Comparison of ENCODE assay signal across 8 cellular contexts in the genomic region with DNA sequence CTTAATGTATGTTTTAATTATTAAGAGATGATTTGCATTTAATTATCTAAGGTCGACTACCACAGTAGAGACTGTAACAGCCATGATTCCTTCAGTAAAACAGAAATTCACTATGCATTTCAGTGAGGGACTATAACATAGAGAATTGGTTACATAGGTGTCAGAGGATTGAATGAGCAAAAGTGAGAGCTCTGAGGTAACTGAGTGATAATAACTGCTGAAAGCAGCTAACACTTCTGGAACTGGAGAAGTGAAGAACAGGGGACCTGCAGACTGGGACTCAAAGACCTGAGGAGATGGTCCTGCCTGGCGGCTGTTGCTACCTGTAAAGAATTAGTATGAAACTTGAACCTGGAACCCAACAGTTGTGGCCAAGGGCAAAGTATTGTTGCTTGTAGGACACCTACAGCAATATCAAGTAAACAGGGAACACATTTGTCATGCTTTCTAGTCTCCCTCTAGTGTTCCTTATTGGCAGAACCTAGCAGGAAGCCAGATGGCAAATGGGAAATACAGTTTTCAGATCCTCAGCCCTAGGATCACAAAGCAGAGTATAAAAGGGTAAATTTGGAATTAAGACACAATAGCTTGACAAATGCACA.
DNase-seq lines count a peak whose midpoint lies in the region; ATAC-seq, FAIRE-seq and TF ChIP-seq lines count a peak whose summit lies in the region.

No MANE protein-coding gene starts in this region.

- H3K4me2 ChIP-seq in fibroblast of lung (ENCODE audit: extremely low read depth, insufficient read depth, low read length), result no peak overlapping the region

- DNase-seq in ELF-1 (ENCODE audit: low read depth, low spot score) (peak; percentile 22), HT-29 (ENCODE audit: low spot score) (peak; percentile 69), fibroblast of lung (ENCODE audit: low read depth in 2 of 2) (peak; percentile 21 to 41), prostate gland (ENCODE audit: low spot score) (no peak), GM12892 (ENCODE audit: insufficient read length) (no peak)
- no peak for DNase-seq in activated CD4-positive, CD25-positive, alpha-beta regulatory T cell (lab: John Stamatoyannopoulos, UW)

- intact Hi-C loops in prostate gland (cut with DNase I), result no loop called here

- H4K20me1 ChIP-seq in fibroblast of lung (ENCODE audit: control insufficient read depth, extremely low read depth, insufficient read depth, low read length), result no peaks in the 10 kb centered on the region

- H3K4me3 ChIP-seq in fibroblast of lung (replicated peaks in 1 of 4; ENCODE audit: control extremely low read depth in 1 of 4, insufficient read depth in 1 of 4, low read depth in 3 of 4, low read length in 4 of 4), result no peak overlapping the region
- no peak overlapping the region for H3K4me3 ChIP-seq in prostate gland

- H3K9me3 ChIP-seq in fibroblast of lung (ENCODE audit: control insufficient read depth, insufficient read depth, low read depth, low read length) (no peaks in the 10 kb centered on the region), prostate gland (no peaks in the 10 kb centered on the region)

- no peaks in the 10 kb centered on the region for H3K79me2 ChIP-seq in fibroblast of lung (ENCODE audit: control insufficient read depth, insufficient read depth, low read length)

- H3K4me1 ChIP-seq in fibroblast of lung (ENCODE audit: control insufficient read depth, extremely low read depth, insufficient read depth, low read length) (no peaks in the 10 kb centered on the region), prostate gland (replicated peaks) (no peaks in the 10 kb centered on the region)

- WGBS in prostate gland, result 86% methylated on average over 2 of the region's 2 CpGs

- H3K27ac ChIP-seq in fibroblast of lung (ENCODE audit: insufficient read depth, low read length), result no peak overlapping the region
- H3K27ac ChIP-seq in prostate gland, result no peak overlapping the region

- peak; percentile 79 for ATAC-seq in GM21447 (IDR thresholded peaks at IDR 0.05; ENCODE audit: unreplicated experiment)

- no peak overlapping the region for H3K9ac ChIP-seq in fibroblast of lung (ENCODE audit: insufficient read depth, low read length)

- no peaks in the 10 kb centered on the region for H3K36me3 ChIP-seq in fibroblast of lung (ENCODE audit: control insufficient read depth, insufficient read depth, low read length)
- no peaks in the 10 kb centered on the region for H3K36me3 ChIP-seq in prostate gland

- H3K27me3 ChIP-seq in fibroblast of lung (ENCODE audit: control insufficient read depth, insufficient read depth, low read length) (no peaks in the 10 kb centered on the region), prostate gland (replicated peaks; ENCODE audit: insufficient read depth) (no peaks in the 10 kb centered on the region)

- H2AFZ ChIP-seq in fibroblast of lung (ENCODE audit: low read length), result no peak overlapping the region

- no peak for FAIRE-seq in GM12892 (lab: Jason Lieb, UNC)

- TF ChIP-seq CTCF in fibroblast of lung (conservative IDR thresholded peaks at IDR 0.05 in 1 of 2, IDR thresholded peaks at IDR 0.05 in 1 of 2; ENCODE audit: low read depth in 1 of 2, low read length in 2 of 2) (peak; percentile 41 to 62), prostate gland (IDR thresholded peaks at IDR 0.05) (peak in 3 of 4 experiments; percentile 11 to 57 (median 46))

- TF ChIP-seq POLR2A in prostate gland (IDR thresholded peaks at IDR 0.05) (no peak), GM12892 (IDR thresholded peaks at IDR 0.05; ENCODE audit: low read depth, low read length) (no peak)

TF ChIP-seq in PFSK-1, 5 proteins besides CTCF, POLR2A, EP300 and RAD21:
- TF ChIP-seq FOXP2 (optimal IDR thresholded peaks at IDR 0.05; ENCODE audit: borderline replicate concordance, extremely low read depth, extremely low read length, insufficient read depth), result peak; percentile 15
- TF ChIP-seq TAF1 (IDR thresholded peaks at IDR 0.05; ENCODE audit: borderline replicate concordance, insufficient read depth, low read length), result no peak

Comparison
In these comparisons a context has a peak if more than half of its experiments do, and no peak if none do; other contexts are left out.
1. DNase-seq: peak in ELF-1 (single experiment), HT-29 (single experiment) and fibroblast of lung (2 of 2); none in prostate gland (single experiment), GM12892 (single experiment) and activated CD4-positive, CD25-positive, alpha-beta regulatory T cell (0 of 4).